8 cellular contexts compared by ENCODE assay signal in genomic region chr19:14031719-14032480, GRCh38. TPM values are rescaled to one million over a fixed set of nuclear protein-coding genes. Genes with fewer than 3 reads are reported as not detected.
DNase-seq lines count a peak whose midpoint lies in the region; ATAC-seq, FAIRE-seq and TF ChIP-seq lines count a peak whose summit lies in the region.

Gene IL27RA (plus strand): TSS chr19:14031762. CDS start chr19:14031873, 111 bp downstream.

- H3K23ac ChIP-seq in trophoblast cell (ENCODE audit: low read length) = no peak within 1 kb of the TSS

- TF ChIP-seq EP300 in A549 (IDR thresholded peaks at IDR 0.05) (no peak), upper lobe of left lung (IDR thresholded peaks at IDR 0.05) (no peak)

- POLR2A ChIA-PET in A549 (lab: Yijun Ruan, JAX) = interaction anchor here (0.6 to 1.7 kb wide), 6 partner anchors 9 to 1009 kb away, joined by 3 to 6 read pairs (median 4); partner anchors contain the start of gene RFX1

- DNase-seq in A549 (ENCODE audit: low read depth in 1 of 2, low spot score in 1 of 2) (peak; percentile 59 to 68), SK-N-DZ (ENCODE audit: low spot score) (peak; percentile 50), head of caudate nucleus (peak; percentile 9 to 75 (median 48)), trophoblast cell (peak in 1 of 2 donors; percentile 52), upper lobe of left lung (peak; percentile 66 to 93)
- peak; percentile 73 for DNase-seq in activated gamma-delta T cell treated with anti-CD3 and anti-CD28 coated beads, Interleukin-2, amount 50 U/mL, for 16 hours (ENCODE audit: low read depth)

- H2AK5ac ChIP-seq in trophoblast cell (ENCODE audit: low read length) = no peak within 1 kb of the TSS

- H3K4me2 ChIP-seq in A549 (peak within 1 kb of the TSS; percentile 94), trophoblast cell (ENCODE audit: low read length) (peak within 1 kb of the TSS; percentile 77)

- H3K79me2 ChIP-seq in trophoblast cell (ENCODE audit: control insufficient read depth, insufficient read depth, low read length, poor library complexity) = peaks cover 3% of the 10 kb centered on the region

- intact Hi-C loops in head of caudate nucleus (cut with DNase I) = no loop called here

- peak within 1 kb of the TSS; percentile 88 for H3K27ac ChIP-seq in A549
- H3K27ac ChIP-seq in HUES6 (ENCODE audit: low read depth, low read length) = no peak within 1 kb of the TSS
- H3K27ac ChIP-seq in trophoblast cell (ENCODE audit: low read depth, low read length) = no peak within 1 kb of the TSS
- peak within 1 kb of the TSS; percentile 76 to 93 (median 92) for H3K27ac ChIP-seq in upper lobe of left lung

- CTCF ChIA-PET in A549 (lab: Yijun Ruan, JAX) = interaction anchor here (0.7 to 4.3 kb wide), 17 partner anchors 9 to 151 kb away, joined by 3 to 22 read pairs (median 5); partner anchors contain the start of gene MISP3

- H4K91ac ChIP-seq in trophoblast cell (ENCODE audit: low read depth, low read length) = peak within 1 kb of the TSS; percentile 77

- H4K8ac ChIP-seq in trophoblast cell (ENCODE audit: low read depth, low read length) = peak within 1 kb of the TSS; percentile 88

- H2BK120ac ChIP-seq in trophoblast cell (ENCODE audit: insufficient read depth, low read length, poor library complexity) = peak within 1 kb of the TSS; percentile 35

- peak within 1 kb of the TSS; percentile 58 for H3K9ac ChIP-seq in HUES6 (ENCODE audit: low read length)
- H3K9ac ChIP-seq in trophoblast cell (ENCODE audit: low read length) = peak within 1 kb of the TSS; percentile 57

- peak within 1 kb of the TSS; percentile 37 for H2BK5ac ChIP-seq in trophoblast cell (ENCODE audit: low read depth, low read length, poor library complexity)

- WGBS in A549 (ENCODE audit: missing lambda C conversion rate) = 0% methylated on average over 4 of the region's 63 CpGs
- no CpG with 5 or more reads among the region's 63 CpGs for WGBS in trophoblast cell (ENCODE audit: extremely low coverage, insufficient coverage, insufficient read length)
- 0 to 2% methylated on average over 27 to 51 of the region's 63 CpGs for WGBS in upper lobe of left lung, 2 donors

- H3K18ac ChIP-seq in trophoblast cell (ENCODE audit: low read length) = peak within 1 kb of the TSS; percentile 76

- ATAC-seq in A549 (peak; percentile 89 to 90), GM18505 (IDR thresholded peaks at IDR 0.05; ENCODE audit: unreplicated experiment) (peak; percentile 54), upper lobe of left lung (ENCODE audit: low FRiP score in 2 of 2) (peak; percentile 82 to 87)

- peaks cover 7% of the 10 kb centered on the region for H3K79me1 ChIP-seq in trophoblast cell (ENCODE audit: low read length)

- H2AFZ ChIP-seq in trophoblast cell (ENCODE audit: insufficient read depth, low read length, poor library complexity) = peak within 1 kb of the TSS; percentile 94

- no peaks in the 10 kb centered on the region for H3K9me3 ChIP-seq in A549
- no peaks in the 10 kb centered on the region for H3K9me3 ChIP-seq in HUES6 (ENCODE audit: control insufficient read depth, insufficient read depth, low read depth, low read length)
- no peaks in the 10 kb centered on the region for H3K9me3 ChIP-seq in trophoblast cell (ENCODE audit: insufficient read depth, low read depth, low read length)
- no peaks in the 10 kb centered on the region for H3K9me3 ChIP-seq in upper lobe of left lung

- H3K4ac ChIP-seq in trophoblast cell (ENCODE audit: low read depth, low read length) = peak within 1 kb of the TSS; percentile 23

- peak; percentile 46; the same call in 2 of the 3 replicates for TF ChIP-seq CTCF in A549 (IDR thresholded peaks at IDR 0.05)
- peak; percentile 62 to 82 (median 68) for TF ChIP-seq CTCF in upper lobe of left lung (IDR thresholded peaks at IDR 0.05)

- H3K4me3 ChIP-seq in A549 (peak within 1 kb of the TSS; percentile 69), HUES6 (ENCODE audit: low read depth, low read length) (peak within 1 kb of the TSS; percentile 78), trophoblast cell (ENCODE audit: low read depth, low read length) (peak within 1 kb of the TSS; percentile 70), upper lobe of left lung (peak within 1 kb of the TSS; percentile 51 to 83 (median 72))

- H2BK12ac ChIP-seq in trophoblast cell (ENCODE audit: low read length) = peak within 1 kb of the TSS; percentile 86

- peak; percentile 39 to 43; a peak in 4 of 5 replicates for TF ChIP-seq RAD21 in A549 (conservative IDR thresholded peaks at IDR 0.05 in 1 of 2, IDR thresholded peaks at IDR 0.05 in 1 of 2)

- TF ChIP-seq POLR2A in A549 (IDR thresholded peaks at IDR 0.05; ENCODE audit: low read length) = peak; percentile 16; the same call in 1 of the 2 replicates
- peak; percentile 75 for TF ChIP-seq POLR2A in GM18505 (IDR thresholded peaks at IDR 0.05; ENCODE audit: borderline replicate concordance, extremely low read depth, insufficient read depth, insufficient read length)
- TF ChIP-seq POLR2A in upper lobe of left lung (IDR thresholded peaks at IDR 0.05) = peak in 2 of 4 donors; percentile 63 to 73

- peak within 1 kb of the TSS; percentile 82 for H4K12ac ChIP-seq in trophoblast cell (ENCODE audit: low read depth, low read length)

- FAIRE-seq in A549 (lab: Jason Lieb, UNC) = no peak

- peak within 1 kb of the TSS; percentile 78 for H3K14ac ChIP-seq in trophoblast cell (ENCODE audit: low read length)

- peaks cover 13% of the 10 kb centered on the region for H3K27me3 ChIP-seq in HUES6 (ENCODE audit: control insufficient read depth, insufficient read depth, low read length)
- no peaks in the 10 kb centered on the region for H3K27me3 ChIP-seq in trophoblast cell (ENCODE audit: insufficient read depth, low read length)
- no peaks in the 10 kb centered on the region for H3K27me3 ChIP-seq in upper lobe of left lung

- no peaks in the 10 kb centered on the region for H3K36me3 ChIP-seq in HUES6 (ENCODE audit: control insufficient read depth, insufficient read depth, low read length)
- no peaks in the 10 kb centered on the region for H3K36me3 ChIP-seq in trophoblast cell (ENCODE audit: control insufficient read depth in 1 of 2, insufficient read depth in 2 of 2, low read length in 2 of 2)
- H3K36me3 ChIP-seq in upper lobe of left lung = no peaks in the 10 kb centered on the region

- peaks cover 4% of the 10 kb centered on the region; the same call in 1 of the 3 replicates for H3K4me1 ChIP-seq in A549
- no peaks in the 10 kb centered on the region for H3K4me1 ChIP-seq in HUES6 (ENCODE audit: control insufficient read depth, insufficient read depth, low read length)
- peaks cover 3% of the 10 kb centered on the region in 2 experiments for H3K4me1 ChIP-seq in trophoblast cell (ENCODE audit: control insufficient read depth in 1 of 2, insufficient read depth in 2 of 2, low read length in 2 of 2)
- H3K4me1 ChIP-seq in upper lobe of left lung = peaks cover 10 to 22% (median 13%) of the 10 kb centered on the region in 4 donors

TF ChIP-seq in A549, 52 proteins besides CTCF, POLR2A, EP300 and RAD21 (continues in another document):
- no peak for TF ChIP-seq HOXB13 (CRISPR knock-in tag; IDR thresholded peaks at IDR 0.05; ENCODE audit: low read depth)
- no peak for TF ChIP-seq EHF (CRISPR knock-in tag; IDR thresholded peaks at IDR 0.05)
- TF ChIP-seq HEYL (CRISPR knock-in tag; IDR thresholded peaks at IDR 0.05) = no peak
- no peak for TF ChIP-seq PBX3 (IDR thresholded peaks at IDR 0.05)
- no peak for TF ChIP-seq CHD2 (IDR thresholded peaks at IDR 0.05; ENCODE audit: low read length, partially characterized antibody)
- TF ChIP-seq, protein P1, sequence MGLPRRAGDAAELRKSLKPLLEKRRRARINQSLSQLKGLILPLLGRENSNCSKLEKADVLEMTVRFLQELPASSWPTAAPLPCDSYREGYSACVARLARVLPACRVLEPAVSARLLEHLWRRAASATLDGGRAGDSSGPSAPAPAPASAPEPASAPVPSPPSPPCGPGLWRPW (IDR thresholded peaks at IDR 0.05) = no peak
- TF ChIP-seq ZSCAN20 (CRISPR knock-in tag; IDR thresholded peaks at IDR 0.05) = no peak
- TF ChIP-seq ATOH8 (CRISPR knock-in tag; IDR thresholded peaks at IDR 0.05; ENCODE audit: low read depth) = no peak
- TF ChIP-seq USF2 (IDR thresholded peaks at IDR 0.05) = no peak
- no peak for TF ChIP-seq RARB (CRISPR knock-in tag; IDR thresholded peaks at IDR 0.05)
- no peak for TF ChIP-seq TFCP2L1 (CRISPR knock-in tag; IDR thresholded peaks at IDR 0.05)
- peak; percentile 44; the same call in 1 of the 2 replicates for TF ChIP-seq PHF8 (IDR thresholded peaks at IDR 0.05; ENCODE audit: borderline replicate concordance, low read depth)

RNA-seq across cellular contexts. Expression of gene IL27RA, which starts in this region (rescaled TPM):
- polyA plus RNA-seq in A549 (2011; rRNA removed) (3.0 and 3.1 TPM in 2 replicates), A549 (2017; fragmentation: RNase III; extraction: RNeasy Plus Mini Kit Qiagen cat#74134 plus additional on column Dnase treatment) (4.0 to 4.6 TPM (median 4.5 TPM) in 3 replicates)
- 3.3 and 4.6 TPM in 2 replicates for polyA plus RNA-seq in A549 (2012; cell fraction: cytosol; rRNA removed)
- 5.8 and 6.0 TPM in 2 replicates for polyA plus RNA-seq in A549 (2012; cell fraction: nucleus; rRNA removed)
- 2.7 TPM in 2 replicates for polyA minus RNA-seq in A549 (2011; rRNA and poly(A)+ RNA removed)
- polyA plus RNA-seq in SK-N-DZ (2014; cell fraction: cytosol; rRNA removed) = 0.37 and 1.1 TPM in 2 replicates
- 0.46 and 1.4 TPM in 2 replicates for polyA plus RNA-seq in SK-N-DZ (2014; cell fraction: nucleus; rRNA removed)
- 2.5 and 2.6 TPM in 2 replicates for polyA plus RNA-seq in trophoblast cell (2013)
- total RNA-seq in upper lobe of left lung = 10 to 100 TPM in 5 of 6 donors, 1 to 10 TPM in 1; 9.3 to 24.4 (median 14.6) TPM

Comparison
In these comparisons a context has a peak if more than half of its experiments do, and no peak if none do; other contexts are left out.
1. H3K27ac ChIP-seq: peak in A549 (2 of 2) and upper lobe of left lung (4 of 4); none in HUES6 (single experiment) and trophoblast cell (single experiment).
2. Peak in every context shown above with its lines, with median percentiles within 50 percentile points of each other: ATAC-seq and H3K4me3 ChIP-seq.